19 cellular contexts compared by ENCODE assay signal in the genomic region with DNA sequence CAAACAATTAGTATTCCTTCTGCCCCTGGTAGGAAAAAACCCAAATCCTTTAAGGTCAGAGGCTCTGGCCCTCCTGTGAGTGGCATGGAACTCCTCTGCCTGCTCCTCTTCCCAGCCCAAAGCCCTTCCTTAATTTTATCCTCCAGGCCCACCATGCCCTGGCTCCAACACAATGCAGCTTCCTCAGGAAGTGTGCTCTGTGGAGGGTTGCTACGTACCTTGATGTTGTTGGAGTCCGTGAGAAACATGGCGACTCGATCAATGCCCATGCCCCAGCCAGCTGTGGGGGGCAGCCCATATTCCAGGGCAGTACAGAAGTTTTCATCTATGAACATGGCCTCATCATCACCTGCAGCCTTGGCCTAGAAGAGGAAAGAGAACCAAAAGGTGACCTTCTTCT. TPM values are rescaled to one million over a fixed set of nuclear protein-coding genes. Genes with fewer than 3 reads are reported as not detected.
DNase-seq lines count a peak whose midpoint lies in the region; ATAC-seq, FAIRE-seq and TF ChIP-seq lines count a peak whose summit lies in the region.
"Had no signal": no experiment of that assay in that cellular context is flagged by ENCODE, and none has a peak within 500 bp of the region (broad histone marks: within the 10 kb centered on the region; RNA-seq: fewer than 3 reads in every experiment).

No MANE protein-coding gene starts in this region.

- ATAC-seq in activated naive CD8-positive, alpha-beta T cell treated with anti-CD3 and anti-CD28 coated beads, Interleukin-2, amount 10 ng/mL, durations not matched to agents 7 days and 5 days (ENCODE audit: low read depth) = no peak
- ATAC-seq in naive thymus-derived CD8-positive, alpha-beta T cell = no peak

- TF ChIP-seq CTCF in HL-60 (IDR thresholded peaks at IDR 0.05; ENCODE audit: insufficient read depth, low read length) = no peak

- DNase-seq in activated CD4-positive, alpha-beta T cell treated with anti-CD3 and anti-CD28 coated beads, Interleukin-2, amount 10 ng/mL, durations not matched to agents 24 days and 14 days = no peak
- no peak for DNase-seq in activated CD4-positive, alpha-beta T cell treated with anti-CD3 and anti-CD28 coated beads for 1 hour
- DNase-seq in HL-60 (ENCODE audit: low read depth in 1 of 2, low spot score in 1 of 2) (no peak), head of caudate nucleus (no peak), GM19239 (ENCODE audit: insufficient read length, low spot score) (no peak)
- no peak for DNase-seq in activated naive CD8-positive, alpha-beta T cell treated with anti-CD3 and anti-CD28 coated beads, Interleukin-2, amount 10 ng/mL, durations not matched to agents 7 days and 5 days
- DNase-seq in naive thymus-derived CD8-positive, alpha-beta T cell = no peak
- no peak for DNase-seq in NK-92 treated with Interleukin-12 subunit alpha and Interleukin-12 subunit beta, amount 100 ng/mL, for 24 hours (lab: John Stamatoyannopoulos, UW)
- DNase-seq: KG1, NCI-H1092, NCI-H526, OCI-M1, upper lobe of left lung had no signal

- POLR2A ChIA-PET in activated naive CD8-positive, alpha-beta T cell treated with anti-CD3 and anti-CD28 coated beads, Interleukin-2, amount 10 ng/mL, durations not matched to agents 7 days and 5 days (lab: Charles Lee) = interaction anchor here (1.2 kb wide), 1 partner anchor 10 kb away, joined by 5 read pairs; no protein-coding TSS in a partner anchor
- POLR2A ChIA-PET in naive thymus-derived CD8-positive, alpha-beta T cell (lab: Charles Lee) = interaction anchor here (1.3 to 2.5 kb wide), 2 partner anchors 13 to 19 kb away, joined by 3 to 11 read pairs; a partner anchor contains a TSS

- intact Hi-C loops in activated CD4-positive, alpha-beta T cell treated with anti-CD3 and anti-CD28 coated beads, Interleukin-2, amount 10 ng/mL, durations not matched to agents 24 days and 14 days (cut with micrococcal nuclease) = loop anchor here (10.0 kb wide), 1 partner anchor 644 kb away; a partner anchor contains a TSS
- intact Hi-C loops in head of caudate nucleus (cut with DNase I) = loop anchor here (10.0 kb wide), 2 partner anchors 164 to 194 kb away; a partner anchor contains a TSS

- H3K36me3 Mint-ChIP-seq in activated CD4-positive, alpha-beta T cell treated with anti-CD3 and anti-CD28 coated beads, Interleukin-2, amount 10 ng/mL, durations not matched to agents 24 days and 14 days (ENCODE audit: low read depth) = peaks cover 77% of the 10 kb centered on the region
- H3K36me3 Mint-ChIP-seq in activated naive CD8-positive, alpha-beta T cell treated with anti-CD3 and anti-CD28 coated beads, Interleukin-2, amount 10 ng/mL, durations not matched to agents 7 days and 5 days = peaks cover 47% of the 10 kb centered on the region
- peaks cover 4 to 75% (median 32%) of the 10 kb centered on the region in 3 donors for H3K36me3 Mint-ChIP-seq in naive thymus-derived CD8-positive, alpha-beta T cell

- no peak for FAIRE-seq in GM19239 (lab: Jason Lieb, UNC)
- FAIRE-seq: A204.1, H54 had no signal

- no peaks in the 10 kb centered on the region for H3K9me3 Mint-ChIP-seq in activated CD4-positive, alpha-beta T cell treated with anti-CD3 and anti-CD28 coated beads, Interleukin-2, amount 10 ng/mL, durations not matched to agents 24 days and 14 days
- H3K9me3 Mint-ChIP-seq in activated naive CD8-positive, alpha-beta T cell treated with anti-CD3 and anti-CD28 coated beads, Interleukin-2, amount 10 ng/mL, durations not matched to agents 7 days and 5 days = no peaks in the 10 kb centered on the region
- no peaks in the 10 kb centered on the region for H3K9me3 Mint-ChIP-seq in naive thymus-derived CD8-positive, alpha-beta T cell
- H3K9me3 Mint-ChIP-seq: memory B cell, neural progenitor cell had no signal

- H3K27ac Mint-ChIP-seq in activated CD4-positive, alpha-beta T cell treated with anti-CD3 and anti-CD28 coated beads, Interleukin-2, amount 10 ng/mL, durations not matched to agents 24 days and 14 days = peak overlapping the region; percentile 78
- peak overlapping the region; percentile 85 for H3K27ac Mint-ChIP-seq in activated naive CD8-positive, alpha-beta T cell treated with anti-CD3 and anti-CD28 coated beads, Interleukin-2, amount 10 ng/mL, durations not matched to agents 7 days and 5 days
- H3K27ac Mint-ChIP-seq in naive thymus-derived CD8-positive, alpha-beta T cell = peak overlapping the region; percentile 57 to 91 (median 76)
- H3K27ac Mint-ChIP-seq: memory B cell, neural progenitor cell had no signal

- H3K4me3 Mint-ChIP-seq in activated CD4-positive, alpha-beta T cell treated with anti-CD3 and anti-CD28 coated beads, Interleukin-2, amount 10 ng/mL, durations not matched to agents 24 days and 14 days = peak overlapping the region; percentile 49
- peak overlapping the region; percentile 51 for H3K4me3 Mint-ChIP-seq in activated naive CD8-positive, alpha-beta T cell treated with anti-CD3 and anti-CD28 coated beads, Interleukin-2, amount 10 ng/mL, durations not matched to agents 7 days and 5 days
- peak overlapping the region in 3 of 10 donors; percentile 15 to 54 (median 20) for H3K4me3 Mint-ChIP-seq in naive thymus-derived CD8-positive, alpha-beta T cell
- H3K4me3 Mint-ChIP-seq: memory B cell, neural progenitor cell had no signal

- H3K27me3 ChIP-seq in HL-60 (ENCODE audit: insufficient read depth, poor library complexity, severe bottlenecking) = no peaks in the 10 kb centered on the region
- H3K27me3 ChIP-seq: neural progenitor cell, upper lobe of left lung had no signal

- no peaks in the 10 kb centered on the region for H3K27me3 Mint-ChIP-seq in activated CD4-positive, alpha-beta T cell treated with anti-CD3 and anti-CD28 coated beads, Interleukin-2, amount 10 ng/mL, durations not matched to agents 24 days and 14 days
- no peaks in the 10 kb centered on the region for H3K27me3 Mint-ChIP-seq in activated naive CD8-positive, alpha-beta T cell treated with anti-CD3 and anti-CD28 coated beads, Interleukin-2, amount 10 ng/mL, durations not matched to agents 7 days and 5 days
- H3K27me3 Mint-ChIP-seq in naive thymus-derived CD8-positive, alpha-beta T cell = no peaks in the 10 kb centered on the region
- H3K27me3 Mint-ChIP-seq: memory B cell had no signal

- peak overlapping the region; percentile 39; the same call in 1 of the 2 replicates for H3K27ac ChIP-seq in HL-60 (replicated peaks)
- H3K27ac ChIP-seq: neural progenitor cell had no signal

- no peak overlapping the region for H3K4me3 ChIP-seq in HL-60 (replicated peaks; ENCODE audit: insufficient read depth, low read length)
- H3K4me3 ChIP-seq: neural progenitor cell, upper lobe of left lung had no signal

- peaks cover 26% of the 10 kb centered on the region for H3K4me1 Mint-ChIP-seq in activated CD4-positive, alpha-beta T cell treated with anti-CD3 and anti-CD28 coated beads, Interleukin-2, amount 10 ng/mL, durations not matched to agents 24 days and 14 days
- H3K4me1 Mint-ChIP-seq in activated naive CD8-positive, alpha-beta T cell treated with anti-CD3 and anti-CD28 coated beads, Interleukin-2, amount 10 ng/mL, durations not matched to agents 7 days and 5 days = peaks cover 31% of the 10 kb centered on the region
- H3K4me1 Mint-ChIP-seq in naive thymus-derived CD8-positive, alpha-beta T cell = peaks cover 20 to 39% (median 28%) of the 10 kb centered on the region in 4 donors
- H3K4me1 Mint-ChIP-seq: memory B cell had no signal

RNA-seq across cellular contexts. Expression of a gene that starts 5.3 kb away (rescaled TPM):
- 58.6 and 64.4 TPM in 2 replicates for total RNA-seq in activated CD4-positive, alpha-beta T cell treated with anti-CD3 and anti-CD28 coated beads, Interleukin-2, amount 10 ng/mL, durations not matched to agents 24 days and 14 days
- total RNA-seq in activated naive CD8-positive, alpha-beta T cell treated with anti-CD3 and anti-CD28 coated beads, Interleukin-2, amount 10 ng/mL, durations not matched to agents 7 days and 5 days = 10 to 100 TPM; 66.1 to 72.1 TPM
- total RNA-seq in naive thymus-derived CD8-positive, alpha-beta T cell = 10 to 100 TPM; 66.6 to 69.6 TPM
- 10 to 100 TPM; 35.0 to 41.5 (median 39.8) TPM for polyA plus RNA-seq in naive thymus-derived CD8-positive, alpha-beta T cell

RNA-seq across cellular contexts. Expression of a gene that starts 19.1 kb away (rescaled TPM):
- total RNA-seq in activated CD4-positive, alpha-beta T cell treated with anti-CD3 and anti-CD28 coated beads, Interleukin-2, amount 10 ng/mL, durations not matched to agents 24 days and 14 days = 285 and 296 TPM in 2 replicates
- total RNA-seq in activated naive CD8-positive, alpha-beta T cell treated with anti-CD3 and anti-CD28 coated beads, Interleukin-2, amount 10 ng/mL, durations not matched to agents 7 days and 5 days = 100 to 1,000 TPM; 173 to 175 TPM
- total RNA-seq in naive thymus-derived CD8-positive, alpha-beta T cell = 100 to 1,000 TPM; 140 to 142 TPM
- 100 to 1,000 TPM; 194 to 214 (median 209) TPM for polyA plus RNA-seq in naive thymus-derived CD8-positive, alpha-beta T cell

RNA-seq across cellular contexts. Expression of a gene that starts 19.2 kb away (rescaled TPM):
- total RNA-seq in activated CD4-positive, alpha-beta T cell treated with anti-CD3 and anti-CD28 coated beads, Interleukin-2, amount 10 ng/mL, durations not matched to agents 24 days and 14 days = 86.8 and 89.1 TPM in 2 replicates
- 10 to 100 TPM; 78.6 to 79.4 TPM for total RNA-seq in activated naive CD8-positive, alpha-beta T cell treated with anti-CD3 and anti-CD28 coated beads, Interleukin-2, amount 10 ng/mL, durations not matched to agents 7 days and 5 days
- total RNA-seq in naive thymus-derived CD8-positive, alpha-beta T cell = 10 to 100 TPM; 89.8 to 92.1 TPM
- polyA plus RNA-seq in naive thymus-derived CD8-positive, alpha-beta T cell = 100 to 1,000 TPM in 2 of 3 donors, 10 to 100 TPM in 1; 96.4 to 137 (median 125) TPM

RNA-seq across cellular contexts. Expression of a gene that starts 48.5 kb away (rescaled TPM):
- not detected in 2 replicates for total RNA-seq in activated CD4-positive, alpha-beta T cell treated with anti-CD3 and anti-CD28 coated beads, Interleukin-2, amount 10 ng/mL, durations not matched to agents 24 days and 14 days
- not detected for total RNA-seq in activated naive CD8-positive, alpha-beta T cell treated with anti-CD3 and anti-CD28 coated beads, Interleukin-2, amount 10 ng/mL, durations not matched to agents 7 days and 5 days
- total RNA-seq in naive thymus-derived CD8-positive, alpha-beta T cell = not detected
- not detected for polyA plus RNA-seq in naive thymus-derived CD8-positive, alpha-beta T cell
- total RNA-seq: activated CD8-positive, alpha-beta memory T cell treated with anti-CD3 and anti-CD28 coated beads for 36 hours; Daoy; upper lobe of left lung had no signal
